In genomic region chr11:15842345-15842744, GRCh38 we compare ENCODE assay signal across 23 cellular contexts.
DNase-seq lines count a peak whose midpoint lies in the region; ATAC-seq and TF ChIP-seq lines count a peak whose summit lies in the region.
"Had no signal": no experiment of that assay in that cellular context is flagged by ENCODE, and none has a peak within 500 bp of the region (broad histone marks: within the 10 kb centered on the region; RNA-seq: fewer than 3 reads in every experiment).

No MANE protein-coding gene starts in this region.

- no peak overlapping the region for H3K9ac ChIP-seq in smooth muscle cell (ENCODE audit: low read depth)
- H3K9ac ChIP-seq: BLaER1 treated with 17β-estradiol and CSF1 and Interleukin-3, amounts not matched to agents 10 nM and 100 nM had no signal

- no peaks in the 10 kb centered on the region for H3K79me2 ChIP-seq in smooth muscle cell (ENCODE audit: low read depth)

- H3K27me3 Mint-ChIP-seq in nephron (ENCODE audit: low read depth) = peaks cover 4% of the 10 kb centered on the region

- peak; percentile 50 for ATAC-seq in Right ventricle myocardium inferior
- peak in 3 of 4 donors; percentile 39 to 80 (median 47) for ATAC-seq in heart left ventricle
- no peak for ATAC-seq in GM19324 (IDR thresholded peaks at IDR 0.05; ENCODE audit: low FRiP score, unreplicated experiment)
- ATAC-seq: HCT116 had no signal

- TF ChIP-seq POLR2A in heart left ventricle (IDR thresholded peaks at IDR 0.05) (no peak), lower leg skin (IDR thresholded peaks at IDR 0.05) (no peak)

- H3K9me3 ChIP-seq in heart left ventricle (no peaks in the 10 kb centered on the region), smooth muscle cell (replicated peaks; ENCODE audit: low read depth) (no peaks in the 10 kb centered on the region)
- H3K9me3 ChIP-seq: BLaER1 treated with 17β-estradiol and CSF1 and Interleukin-3, amounts not matched to agents 10 nM and 100 nM; Caco-2 had no signal

- no peaks in the 10 kb centered on the region for H3K27me3 ChIP-seq in heart left ventricle
- H3K27me3 ChIP-seq in smooth muscle cell (ENCODE audit: low read depth) = no peaks in the 10 kb centered on the region
- H3K27me3 ChIP-seq: BLaER1 treated with 17β-estradiol and CSF1 and Interleukin-3, amounts not matched to agents 10 nM and 100 nM had no signal

- H2AFZ ChIP-seq in smooth muscle cell (ENCODE audit: low read depth) = peak overlapping the region; percentile 51

- DNase-seq in Right ventricle myocardium inferior (ENCODE audit: missing footprints) (no peak), cardiac septum (ENCODE audit: low spot score) (no peak), heart left ventricle (no peak), smooth muscle cell (lab: John Stamatoyannopoulos, UW; ENCODE audit: unreplicated experiment) (no peak), mucosa of gallbladder (ENCODE audit: low spot score) (no peak), lower leg skin (ENCODE audit: low spot score in 2 of 2) (no peak)
- DNase-seq: ACHN; Caco-2; CD4-positive, alpha-beta memory T cell; DMS 273 treated with DMSO at 0.1 percent for 48 hours; DMS79 treated with DMSO at 0.1 percent for 48 hours; Karpas-422; NCI-H1694; NCI-H2081 treated with DMSO at 0.1 percent for 48 hours; NCI-H2171 treated with DMSO at 0.1 percent for 48 hours; NCI-H526; OCI-M1 had no signal

- intact Hi-C loops in Right ventricle myocardium inferior (cut with DNase I) (no loop called here), cardiac septum (cut with DNase I) (loop anchor here (10.0 kb wide), 1 partner anchor 1362 kb away; the partner anchor contains the start of gene PIK3C2A), heart left ventricle (cut with DNase I) (no loop called here), lower leg skin (cut with DNase I; ENCODE audit: low total_unique reads) (no loop called here)

- no peaks in the 10 kb centered on the region for H3K36me3 Mint-ChIP-seq in nephron (ENCODE audit: low read depth)
- H3K36me3 Mint-ChIP-seq: CD4-positive, alpha-beta memory T cell; IgD-negative memory B cell had no signal

- no peak overlapping the region for H3K4me3 Mint-ChIP-seq in nephron
- H3K4me3 Mint-ChIP-seq: CD4-positive, alpha-beta memory T cell; IgD-negative memory B cell had no signal

- H3K9me3 Mint-ChIP-seq in nephron = no peaks in the 10 kb centered on the region
- H3K9me3 Mint-ChIP-seq: CD4-positive, alpha-beta memory T cell; IgD-negative memory B cell had no signal

- H3K4me2 ChIP-seq in smooth muscle cell = no peak overlapping the region
- H3K4me2 ChIP-seq: BLaER1 treated with 17β-estradiol and CSF1 and Interleukin-3, amounts not matched to agents 10 nM and 100 nM had no signal

- H3K36me3 ChIP-seq in heart left ventricle (no peaks in the 10 kb centered on the region), smooth muscle cell (ENCODE audit: low read depth) (no peaks in the 10 kb centered on the region)
- H3K36me3 ChIP-seq: BLaER1 treated with 17β-estradiol and CSF1 and Interleukin-3, amounts not matched to agents 10 nM and 100 nM had no signal

- no peaks in the 10 kb centered on the region for H4K20me1 ChIP-seq in smooth muscle cell (ENCODE audit: low read depth)
- H4K20me1 ChIP-seq: BLaER1 treated with 17β-estradiol and CSF1 and Interleukin-3, amounts not matched to agents 10 nM and 100 nM had no signal

- H3K4me1 Mint-ChIP-seq in nephron = peaks cover 29% of the 10 kb centered on the region
- H3K4me1 Mint-ChIP-seq: CD4-positive, alpha-beta memory T cell; IgD-negative memory B cell had no signal

- TF ChIP-seq CTCF in heart left ventricle (IDR thresholded peaks at IDR 0.05) (no peak), nephron (IDR thresholded peaks at IDR 0.05; ENCODE audit: unreplicated experiment in 3 of 3) (no peak), smooth muscle cell (IDR thresholded peaks at IDR 0.05; ENCODE audit: borderline replicate concordance, insufficient read depth, poor library complexity, severe bottlenecking) (no peak), lower leg skin (IDR thresholded peaks at IDR 0.05) (no peak)

- no peaks in the 10 kb centered on the region for H3F3A ChIP-seq in smooth muscle cell (ENCODE audit: low read depth)

- peak overlapping the region in 3 of 12 donors; percentile 17 to 61 (median 34) for H3K27ac ChIP-seq in heart left ventricle
- H3K27ac ChIP-seq in smooth muscle cell (ENCODE audit: low read depth) = peak overlapping the region; percentile 7
- H3K27ac ChIP-seq: 22Rv1; BLaER1 treated with 17β-estradiol and CSF1 and Interleukin-3, amounts not matched to agents 10 nM and 100 nM had no signal

- H3K27ac Mint-ChIP-seq in nephron = peak overlapping the region; percentile 5 to 16 (median 11)
- H3K27ac Mint-ChIP-seq: CD4-positive, alpha-beta memory T cell; IgD-negative memory B cell had no signal

- H3K4me3 ChIP-seq in heart left ventricle (no peak overlapping the region), smooth muscle cell (no peak overlapping the region), lower leg skin (ENCODE audit: low read depth, poor library complexity, severe bottlenecking) (no peak overlapping the region)
- H3K4me3 ChIP-seq: BLaER1 treated with 17β-estradiol and CSF1 and Interleukin-3, amounts not matched to agents 10 nM and 100 nM had no signal

- H3K4me1 ChIP-seq in heart left ventricle (peaks cover 0 to 37% (median 16%) of the 10 kb centered on the region in 12 donors), smooth muscle cell (ENCODE audit: low read depth) (peaks cover 53% of the 10 kb centered on the region)
- H3K4me1 ChIP-seq: BLaER1 treated with 17β-estradiol and CSF1 and Interleukin-3, amounts not matched to agents 10 nM and 100 nM had no signal
